Comparison of ENCODE assay signal across 8 cellular contexts in the genomic region with DNA sequence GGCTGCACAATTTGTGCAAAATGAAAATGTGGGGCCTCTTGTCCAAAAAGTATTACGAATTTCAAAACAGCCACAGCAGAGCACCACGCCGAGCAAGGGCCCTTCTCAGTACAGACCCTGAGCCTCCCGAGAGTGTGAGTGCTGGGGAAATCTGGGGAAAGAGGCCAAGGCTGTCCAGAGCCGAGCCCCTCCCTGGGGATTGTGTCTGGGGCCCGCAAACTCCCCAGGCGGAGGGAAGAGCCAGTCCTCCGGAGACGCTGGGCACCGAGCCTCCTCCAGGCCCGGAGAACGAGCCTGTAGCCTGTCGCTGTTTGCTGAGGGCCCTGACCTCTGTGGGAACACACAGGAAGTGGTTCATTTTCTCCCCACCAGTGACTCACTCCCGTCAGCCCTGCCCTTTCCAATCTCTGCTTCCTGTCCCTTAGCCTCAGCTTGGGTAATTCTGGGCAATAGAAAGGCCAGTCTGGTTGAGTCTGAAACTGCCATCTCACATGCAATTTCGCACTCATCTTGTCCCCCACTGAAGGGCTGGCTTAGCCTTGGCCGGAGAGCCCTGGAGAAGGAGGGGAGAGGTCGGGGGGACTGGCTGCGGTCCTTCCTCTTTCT. TPM values are rescaled to one million over a fixed set of nuclear protein-coding genes. Genes with fewer than 3 reads are reported as not detected.
DNase-seq lines count a peak whose midpoint lies in the region; ATAC-seq and TF ChIP-seq lines count a peak whose summit lies in the region.

No MANE protein-coding gene starts in this region.

- no peak overlapping the region for H3K4me3 ChIP-seq in aorta (ENCODE audit: low read length in 2 of 2)

- intact Hi-C loops in aorta (cut with DNase I): loop anchor here (1.0 to 10.0 kb wide), 2 partner anchors 19 to 1031 kb away; a partner anchor contains a TSS

- ATAC-seq in GM18909 (IDR thresholded peaks at IDR 0.05; ENCODE audit: poor library complexity, unreplicated experiment): peak; percentile 93
- ATAC-seq in HG03108 (IDR thresholded peaks at IDR 0.05; ENCODE audit: unreplicated experiment): peak; percentile 93
- ATAC-seq in aorta (ENCODE audit: low FRiP score): peak; percentile 95

- no peaks in the 10 kb centered on the region for H3K4me1 ChIP-seq in aorta (ENCODE audit: control insufficient read depth in 1 of 2, insufficient read depth in 2 of 2, low read length in 2 of 2)

- POLR2A ChIA-PET in RWPE1 (lab: Yijun Ruan, JAX; ENCODE audit: low non-redundant PET): no interaction called here

- DNase-seq in AG09319 (ENCODE audit: extremely low read depth, low read depth) (peak; percentile 87), RWPE1 (ENCODE audit: low spot score) (peak; percentile 89), glomerular visceral epithelial cell (ENCODE audit: extremely low spot score) (peak; percentile 92), pulmonary artery endothelial cell (ENCODE audit: low read depth, low spot score) (peak; percentile 84), aorta (peak; percentile 93 to 94)
- peak; percentile 88 for DNase-seq in activated effector memory CD4-positive, alpha-beta T cell treated with anti-CD3 and anti-CD28 coated beads, Interleukin-2, amount 50 U/mL, for 16 hours

- H3K27me3 ChIP-seq in aorta (ENCODE audit: control insufficient read depth in 1 of 2, insufficient read depth in 2 of 2, low read length in 1 of 2): no peaks in the 10 kb centered on the region

- CTCF ChIA-PET in RWPE1 (lab: Yijun Ruan, JAX): interaction anchor here (1.0 to 1.1 kb wide), 2 partner anchors 8 to 333 kb away, joined by 4 to 7 read pairs; no protein-coding TSS in a partner anchor

- no peaks in the 10 kb centered on the region for H3K9me3 ChIP-seq in aorta (ENCODE audit: control insufficient read depth, low read length)

- no peak for TF ChIP-seq CTCF in AG09319 (IDR thresholded peaks at IDR 0.05; ENCODE audit: low read depth, low read length)
- no peak for TF ChIP-seq CTCF in RWPE1 (conservative IDR thresholded peaks at IDR 0.05; ENCODE audit: low read depth)

- H3K27ac ChIP-seq in RWPE1: peak overlapping the region; percentile 92
- H3K27ac ChIP-seq in aorta (ENCODE audit: low read depth in 1 of 2, low read length in 2 of 2): peak overlapping the region; percentile 83 to 96

- no peaks in the 10 kb centered on the region for H3K36me3 ChIP-seq in aorta (ENCODE audit: control insufficient read depth in 1 of 2, insufficient read depth in 2 of 2, low read length in 1 of 2)

- 2 to 3% methylated on average over 18 of the region's 18 CpGs for WGBS in aorta, 2 donors

RNA-seq across cellular contexts. Expression of a gene that starts 19.5 kb away (rescaled TPM):
- total RNA-seq in pulmonary artery endothelial cell: 20.4 and 31.0 TPM in 2 replicates
- total RNA-seq in aorta: 10 to 100 TPM; 53.0 to 56.6 TPM
- polyA plus RNA-seq in aorta: 10 to 100 TPM; 21.4 to 31.6 TPM
